In the genomic region with DNA sequence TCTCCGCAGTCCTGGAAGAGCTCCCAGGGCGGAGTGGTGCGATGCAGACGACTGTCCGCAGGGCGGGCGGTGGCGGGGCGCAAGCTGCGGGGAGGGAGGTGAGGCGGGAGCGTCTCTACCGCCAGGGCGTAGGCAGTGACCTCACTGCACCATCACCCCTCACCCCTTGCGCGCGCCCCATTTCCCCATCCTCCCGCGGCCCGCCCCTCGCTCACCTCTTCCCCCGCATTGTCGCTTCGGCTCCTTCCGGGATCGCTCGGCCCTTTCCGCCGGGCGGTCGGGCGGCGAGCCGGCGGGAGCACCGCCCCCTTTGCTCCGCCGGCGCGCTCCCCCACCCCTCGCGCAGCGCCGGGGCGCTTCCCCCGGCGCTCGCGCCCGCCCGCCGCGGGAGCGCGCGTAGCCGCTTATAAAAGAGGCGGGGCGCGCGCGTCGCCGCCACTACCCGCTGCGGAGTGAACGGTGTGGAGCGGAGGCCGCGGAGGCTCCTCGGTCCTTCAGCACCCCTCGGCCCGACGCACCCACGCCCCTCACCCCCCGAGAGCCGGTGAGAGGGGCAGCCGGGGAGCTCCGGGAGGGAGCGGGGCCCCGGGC, we compare ENCODE assay signal across 8 cellular contexts. TPM values are rescaled to one million over a fixed set of nuclear protein-coding genes. Genes with fewer than 3 reads are reported as not detected.
DNase-seq lines count a peak whose midpoint lies in the region; ATAC-seq and TF ChIP-seq lines count a peak whose summit lies in the region.

Gene SPTAN1, plus strand, starts transcription at position 435 of the 591 bp plus-strand sequence. CDS start 14,154 bp downstream, outside the sequence.

- no peaks in the 10 kb centered on the region for H3K27me3 ChIP-seq in BLaER1 treated with 17β-estradiol and CSF1 and Interleukin-3, amounts not matched to agents 10 nM and 100 nM

- TF ChIP-seq CTCF in coronary artery (IDR thresholded peaks at IDR 0.05), result no peak

- peak within 1 kb of the TSS; percentile 98 for H3K27ac Mint-ChIP-seq in activated CD4-positive, alpha-beta T cell treated with anti-CD3 and anti-CD28 coated beads, Interleukin-2, amount 10 ng/mL, durations not matched to agents 24 days and 14 days

- H3K36me3 Mint-ChIP-seq in activated CD4-positive, alpha-beta T cell treated with anti-CD3 and anti-CD28 coated beads, Interleukin-2, amount 10 ng/mL, durations not matched to agents 24 days and 14 days (ENCODE audit: low read depth), result no peaks in the 10 kb centered on the region

- ATAC-seq in GM19328 (IDR thresholded peaks at IDR 0.05; ENCODE audit: unreplicated experiment) (peak; percentile 62), HG03460 (IDR thresholded peaks at IDR 0.05; ENCODE audit: unreplicated experiment) (peak; percentile 66), left lobe of liver (peak; percentile 90)

- peak within 1 kb of the TSS; percentile 89 to 99 (median 98) for H3K4me3 ChIP-seq in BLaER1 treated with 17β-estradiol and CSF1 and Interleukin-3, amounts not matched to agents 10 nM and 100 nM
- peak within 1 kb of the TSS; percentile 100 for H3K4me3 ChIP-seq in coronary artery

- no peak within 1 kb of the TSS for H3K4me3 Mint-ChIP-seq in activated CD4-positive, alpha-beta T cell treated with anti-CD3 and anti-CD28 coated beads, Interleukin-2, amount 10 ng/mL, durations not matched to agents 24 days and 14 days

- H3K9ac ChIP-seq in BLaER1 treated with 17β-estradiol and CSF1 and Interleukin-3, amounts not matched to agents 10 nM and 100 nM, result peak within 1 kb of the TSS; percentile 86 to 97 (median 92)

- H3K9me3 Mint-ChIP-seq in activated CD4-positive, alpha-beta T cell treated with anti-CD3 and anti-CD28 coated beads, Interleukin-2, amount 10 ng/mL, durations not matched to agents 24 days and 14 days, result no peaks in the 10 kb centered on the region

- peaks cover 35 to 48% (median 44%) of the 10 kb centered on the region in 11 experiments for H4K20me1 ChIP-seq in BLaER1 treated with 17β-estradiol and CSF1 and Interleukin-3, amounts not matched to agents 10 nM and 100 nM

- H3K4me1 ChIP-seq in BLaER1 treated with 17β-estradiol and CSF1 and Interleukin-3, amounts not matched to agents 10 nM and 100 nM, result peaks cover 56 to 70% (median 59%) of the 10 kb centered on the region in 10 experiments

- no peaks in the 10 kb centered on the region for H3K9me3 ChIP-seq in BLaER1 treated with 17β-estradiol and CSF1 and Interleukin-3, amounts not matched to agents 10 nM and 100 nM (replicated peaks in 1 of 11)

- intact Hi-C loops in activated CD4-positive, alpha-beta T cell treated with anti-CD3 and anti-CD28 coated beads, Interleukin-2, amount 10 ng/mL, durations not matched to agents 24 days and 14 days (cut with micrococcal nuclease), result loop anchor here (1.0 to 5.0 kb wide), 6 partner anchors 96 to 1075 kb away; partner anchors contain the start of genes NTMT1, ODF2, URM1 and ZDHHC12

- peak; percentile 76 for DNase-seq in NCI-H526 treated with DMSO at 0.1 percent for 48 hours (lab: John Stamatoyannopoulos, UW)
- peak; percentile 99 for DNase-seq in activated CD4-positive, alpha-beta T cell treated with anti-CD3 and anti-CD28 coated beads, Interleukin-2, amount 10 ng/mL, durations not matched to agents 24 days and 14 days
- peak; percentile 93 for DNase-seq in coronary artery (ENCODE audit: low spot score)
- peak; percentile 91 for DNase-seq in left lobe of liver (ENCODE audit: low spot score)
- DNase-seq in stimulated activated CD4-positive, alpha-beta T cell treated with anti-CD3 and anti-CD28 coated beads, Interleukin-2, amount 100 ng/mL, for 24 hours, result peak; percentile 95 to 97

- H3K4me2 ChIP-seq in BLaER1 treated with 17β-estradiol and CSF1 and Interleukin-3, amounts not matched to agents 10 nM and 100 nM, result peak within 1 kb of the TSS; percentile 84 to 95 (median 90)

- H3K4me1 Mint-ChIP-seq in activated CD4-positive, alpha-beta T cell treated with anti-CD3 and anti-CD28 coated beads, Interleukin-2, amount 10 ng/mL, durations not matched to agents 24 days and 14 days, result peaks cover 36% of the 10 kb centered on the region

- H3K36me3 ChIP-seq in BLaER1 treated with 17β-estradiol and CSF1 and Interleukin-3, amounts not matched to agents 10 nM and 100 nM, result peaks cover 0 to 8% (median 0%) of the 10 kb centered on the region in 11 experiments; a peak in 3 of 22 replicates

- H3K27me3 Mint-ChIP-seq in activated CD4-positive, alpha-beta T cell treated with anti-CD3 and anti-CD28 coated beads, Interleukin-2, amount 10 ng/mL, durations not matched to agents 24 days and 14 days, result no peaks in the 10 kb centered on the region

- peak within 1 kb of the TSS; percentile 76 to 90 (median 85) for H3K27ac ChIP-seq in BLaER1 treated with 17β-estradiol and CSF1 and Interleukin-3, amounts not matched to agents 10 nM and 100 nM
- peak within 1 kb of the TSS; percentile 94 to 99 for H3K27ac ChIP-seq in coronary artery

RNA-seq across cellular contexts. Expression of gene SPTAN1, which starts in this region (rescaled TPM):
- 240 and 249 TPM in 2 replicates for total RNA-seq in activated CD4-positive, alpha-beta T cell treated with anti-CD3 and anti-CD28 coated beads, Interleukin-2, amount 10 ng/mL, durations not matched to agents 24 days and 14 days
- 75.7 TPM for total RNA-seq in left lobe of liver

Comparison
In these comparisons a context has a peak if more than half of its experiments do, and no peak if none do; other contexts are left out.
1. Peak in every context shown above with its lines: DNase-seq, ATAC-seq, H3K4me3 ChIP-seq and H3K27ac ChIP-seq.